ENCODE assay signal across 23 cellular contexts in genomic region chr3:13120928-13121552, GRCh38. TPM values are rescaled to one million over a fixed set of nuclear protein-coding genes. Genes with fewer than 3 reads are reported as not detected.
DNase-seq lines count a peak whose midpoint lies in the region; ATAC-seq and TF ChIP-seq lines count a peak whose summit lies in the region.
"Had no signal": no experiment of that assay in that cellular context is flagged by ENCODE, and none has a peak within 500 bp of the region (broad histone marks: within the 10 kb centered on the region; RNA-seq: fewer than 3 reads in every experiment).

No MANE protein-coding gene starts in this region.

- intact Hi-C loops in CD14-positive monocyte (cut with micrococcal nuclease): no loop called here
- intact Hi-C loops in lower lobe of right lung (cut with DNase I): no loop called here
- intact Hi-C loops in sigmoid colon (cut with DNase I): no loop called here

- no peak for TF ChIP-seq EP300 in sigmoid colon (IDR thresholded peaks at IDR 0.05)

- H3K27ac ChIP-seq in VCaP: peak overlapping the region; percentile 65
- H3K27ac ChIP-seq in lower lobe of right lung: no peak overlapping the region
- no peak overlapping the region for H3K27ac ChIP-seq in sigmoid colon
- H3K27ac ChIP-seq: BLaER1, RWPE1, SJCRH30 had no signal

- no peaks in the 10 kb centered on the region for H3K27me3 ChIP-seq in lower lobe of right lung (ENCODE audit: low read depth)
- H3K27me3 ChIP-seq in sigmoid colon: peaks cover 0 to 2% (median 0%) of the 10 kb centered on the region in 3 donors
- H3K27me3 ChIP-seq: BLaER1 had no signal

- no peak overlapping the region for H3K4me3 Mint-ChIP-seq in CD14-positive monocyte
- H3K4me3 Mint-ChIP-seq in activated naive CD8-positive, alpha-beta T cell treated with anti-CD3 and anti-CD28 coated beads, Interleukin-2, amount 50 U/mL, for 24 hours: no peak overlapping the region
- H3K4me3 Mint-ChIP-seq: CD4-positive, alpha-beta memory T cell; GM23338 had no signal

- no peak overlapping the region for H3K27ac Mint-ChIP-seq in CD14-positive monocyte
- H3K27ac Mint-ChIP-seq in activated naive CD8-positive, alpha-beta T cell treated with anti-CD3 and anti-CD28 coated beads, Interleukin-2, amount 50 U/mL, for 24 hours: no peak overlapping the region
- H3K27ac Mint-ChIP-seq: CD4-positive, alpha-beta memory T cell; GM23338 had no signal

- ATAC-seq in lower lobe of right lung (no peak), HG03045 (IDR thresholded peaks at IDR 0.05; ENCODE audit: unreplicated experiment) (no peak)
- ATAC-seq in activated naive CD8-positive, alpha-beta T cell treated with anti-CD3 and anti-CD28 coated beads, Interleukin-2, amount 50 U/mL, for 24 hours: no peak
- ATAC-seq: GM12878 had no signal

- no peaks in the 10 kb centered on the region for H3K9me3 Mint-ChIP-seq in CD14-positive monocyte
- no peaks in the 10 kb centered on the region for H3K9me3 Mint-ChIP-seq in activated naive CD8-positive, alpha-beta T cell treated with anti-CD3 and anti-CD28 coated beads, Interleukin-2, amount 50 U/mL, for 24 hours
- H3K9me3 Mint-ChIP-seq: CD4-positive, alpha-beta memory T cell; GM23338 had no signal

- WGBS in sigmoid colon, 2 donors: 88 to 90% methylated on average over 16 of the region's 16 CpGs

- no peaks in the 10 kb centered on the region for H3K36me3 ChIP-seq in lower lobe of right lung
- H3K36me3 ChIP-seq in sigmoid colon: no peaks in the 10 kb centered on the region
- H3K36me3 ChIP-seq: BLaER1, HAP-1, SJCRH30 had no signal

- H3K27me3 Mint-ChIP-seq in CD14-positive monocyte (ENCODE audit: low read depth in 3 of 3): peaks cover 0 to 9% (median 2%) of the 10 kb centered on the region in 3 donors
- H3K27me3 Mint-ChIP-seq in activated naive CD8-positive, alpha-beta T cell treated with anti-CD3 and anti-CD28 coated beads, Interleukin-2, amount 50 U/mL, for 24 hours: no peaks in the 10 kb centered on the region

- TF ChIP-seq CTCF in CD14-positive monocyte (IDR thresholded peaks at IDR 0.05) (no peak), VCaP (conservative IDR thresholded peaks at IDR 0.05) (no peak), lower lobe of right lung (IDR thresholded peaks at IDR 0.05) (no peak), sigmoid colon (IDR thresholded peaks at IDR 0.05) (no peak)

- H3K36me3 Mint-ChIP-seq in CD14-positive monocyte: no peaks in the 10 kb centered on the region
- no peaks in the 10 kb centered on the region for H3K36me3 Mint-ChIP-seq in activated naive CD8-positive, alpha-beta T cell treated with anti-CD3 and anti-CD28 coated beads, Interleukin-2, amount 50 U/mL, for 24 hours (ENCODE audit: low read depth)
- H3K36me3 Mint-ChIP-seq: CD4-positive, alpha-beta memory T cell had no signal

- TF ChIP-seq POLR2A in sigmoid colon (IDR thresholded peaks at IDR 0.05): no peak

- peak; percentile 17 for DNase-seq in CD14-positive monocyte (ENCODE audit: low spot score)
- peak; percentile 30 for DNase-seq in lower lobe of right lung
- peak; percentile 44 for DNase-seq in sigmoid colon
- DNase-seq in superior temporal gyrus (ENCODE audit: extremely low spot score): no peak
- DNase-seq in activated naive CD8-positive, alpha-beta T cell treated with anti-CD3 and anti-CD28 coated beads, Interleukin-2, amount 50 U/mL, for 24 hours: no peak
- DNase-seq: CD4-positive, alpha-beta memory T cell; DMS 273 treated with DMSO at 0.1 percent for 48 hours; DND-41; KG1; NCI-H1092; NCI-H1436; NCI-H1930; NCI-H510A; NCI-H748 treated with DMSO at 0.1 percent for 48 hours; SJCRH30 had no signal

- H3K9me3 ChIP-seq in lower lobe of right lung: no peaks in the 10 kb centered on the region
- H3K9me3 ChIP-seq in sigmoid colon: no peaks in the 10 kb centered on the region
- H3K9me3 ChIP-seq: BLaER1, Caco-2, HAP-1, SJCRH30 had no signal

- H3K4me3 ChIP-seq in lower lobe of right lung (no peak overlapping the region), sigmoid colon (no peak overlapping the region)
- H3K4me3 ChIP-seq: BLaER1, GM12878, GM23338, HAP-1, SJCRH30 had no signal

- H3K4me1 ChIP-seq in lower lobe of right lung: no peaks in the 10 kb centered on the region
- no peaks in the 10 kb centered on the region for H3K4me1 ChIP-seq in sigmoid colon
- H3K4me1 ChIP-seq: Caco-2, HAP-1, SJCRH30 had no signal

- no peaks in the 10 kb centered on the region for H3K4me1 Mint-ChIP-seq in CD14-positive monocyte
- H3K4me1 Mint-ChIP-seq in activated naive CD8-positive, alpha-beta T cell treated with anti-CD3 and anti-CD28 coated beads, Interleukin-2, amount 50 U/mL, for 24 hours: no peaks in the 10 kb centered on the region
- H3K4me1 Mint-ChIP-seq: CD4-positive, alpha-beta memory T cell had no signal

RNA-seq across cellular contexts. Expression of gene IQSEC1, which starts 47.8 kb away (rescaled TPM):
- 10 to 100 TPM; 17.7 to 30.3 TPM for polyA plus RNA-seq in CD14-positive monocyte
- total RNA-seq in lower lobe of right lung: 82.3 TPM
- 10 to 100 TPM; 23.9 to 39.1 (median 26.2) TPM for total RNA-seq in sigmoid colon
- polyA plus RNA-seq in sigmoid colon: 10 to 100 TPM in 1 of 3 donors, 1 to 10 TPM in 2; 2.5 to 20.7 (median 4.2) TPM

Comparison
In these comparisons a context has a peak if more than half of its experiments do, and no peak if none do; other contexts are left out.
1. DNase-seq: peak in CD14-positive monocyte (single experiment), lower lobe of right lung (single experiment) and sigmoid colon (single experiment); none in superior temporal gyrus (single experiment) and activated naive CD8-positive, alpha-beta T cell treated with anti-CD3 and anti-CD28 coated beads, Interleukin-2, amount 50 U/mL, for 24 hours (single experiment).